ENCODE assay signal across 17 cellular contexts in the genomic region with DNA sequence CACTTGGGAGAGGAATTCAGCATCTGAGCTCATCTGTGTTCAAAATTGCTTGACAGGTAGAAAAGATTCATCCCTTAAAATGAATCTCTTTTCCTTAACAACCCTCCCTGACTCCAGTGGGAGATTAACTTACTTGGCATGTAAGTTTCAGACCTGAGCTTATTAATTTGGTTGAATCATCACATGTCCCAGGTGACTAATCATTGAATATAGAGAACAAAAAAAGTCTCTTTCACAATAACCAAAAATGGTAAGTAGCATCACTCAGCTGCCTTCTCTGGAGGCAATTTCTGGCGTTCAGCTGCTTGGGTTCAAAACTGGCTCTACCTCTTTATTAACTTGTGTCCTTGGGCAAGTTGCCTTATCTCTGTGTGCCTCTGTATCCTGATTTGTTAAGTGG. TPM values are rescaled to one million over a fixed set of nuclear protein-coding genes. Genes with fewer than 3 reads are reported as not detected.
A peak's percentile ranks its signal among the peaks of the same experiment; 100 is the strongest.
DNase-seq lines count a peak whose midpoint lies in the region; ATAC-seq and TF ChIP-seq lines count a peak whose summit lies in the region.
"Had no signal": no experiment of that assay in that cellular context is flagged by ENCODE, and none has a peak within 500 bp of the region (broad histone marks: within the 10 kb centered on the region; RNA-seq: fewer than 3 reads in every experiment).

No MANE protein-coding gene starts in this region.

- peaks cover 83% of the 10 kb centered on the region for H3K27me3 ChIP-seq in HUES64 (ENCODE audit: insufficient read depth, low read length)

- no peak for ATAC-seq in HG02981 (IDR thresholded peaks at IDR 0.05; ENCODE audit: unreplicated experiment)

- CTCF ChIA-PET in Calu3 (lab: Charles Lee) = interaction anchor here (1.1 to 1.4 kb wide), 3 partner anchors 12 to 25 kb away, joined by 3 to 9 read pairs (median 7); no protein-coding TSS in a partner anchor

- WGBS in HUES64 = 95% methylated on average over 1 of the region's 1 CpG

- peaks cover 31% of the 10 kb centered on the region for H3K4me1 Mint-ChIP-seq in Calu3 (ENCODE audit: low read depth, unreplicated experiment)

- H3K4me3 Mint-ChIP-seq in Calu3 (ENCODE audit: low read depth, unreplicated experiment) = peak overlapping the region; percentile 79
- H3K4me3 Mint-ChIP-seq: stimulated activated naive CD8-positive, alpha-beta T cell treated with anti-CD3 and anti-CD28 coated beads, Interleukin-15, Interleukin-2, amounts not matched to agents 100 ng/mL and 50 ng/mL, for 24 hours had no signal

- no peak for TF ChIP-seq CTCF in Calu3 (IDR thresholded peaks at IDR 0.05; ENCODE audit: unreplicated experiment)

- no TSS peak for BruUV-seq in Calu3 (replicated peaks; lab: Mats Ljungman, UMichigan)

- H3K27ac Mint-ChIP-seq in Calu3 (ENCODE audit: unreplicated experiment) = peak overlapping the region; percentile 74
- H3K27ac Mint-ChIP-seq: stimulated activated naive CD8-positive, alpha-beta T cell treated with anti-CD3 and anti-CD28 coated beads, Interleukin-15, Interleukin-2, amounts not matched to agents 100 ng/mL and 50 ng/mL, for 24 hours had no signal

- no peak overlapping the region for H3K27ac ChIP-seq in HUES64 (ENCODE audit: low read depth, low read length)
- peak overlapping the region; percentile 28 for H3K27ac ChIP-seq in caudate nucleus (ENCODE audit: low read depth, low read length)
- H3K27ac ChIP-seq: dorsolateral prefrontal cortex, HL-60 had no signal

- H3K36me3 Mint-ChIP-seq in Calu3 (ENCODE audit: insufficient read depth, unreplicated experiment) = peaks cover 67% of the 10 kb centered on the region

- peaks cover 46% of the 10 kb centered on the region for H3K4me1 ChIP-seq in HUES64 (ENCODE audit: insufficient read depth, low read length)

- H3K9ac ChIP-seq in HUES64 (ENCODE audit: low read depth, low read length) = no peak overlapping the region
- H3K9ac ChIP-seq: SK-N-SH had no signal

- H3K27me3 Mint-ChIP-seq in Calu3 (ENCODE audit: unreplicated experiment) = no peaks in the 10 kb centered on the region

- DNase-seq in Calu3 (no peak), caudate nucleus (lab: John Stamatoyannopoulos, UW) (peak in 4 of 61 donors; percentile 17 to 67 (median 56)), lung microvascular endothelial cell (ENCODE audit: low read depth in 2 of 2) (peak; percentile 7 to 31), CD1c-positive myeloid dendritic cell (ENCODE audit: extremely low spot score) (no peak), NCI-H1930 (lab: John Stamatoyannopoulos, UW) (no peak)
- DNase-seq in stimulated activated CD4-positive, alpha-beta T cell treated with anti-CD3 and anti-CD28 coated beads, Interleukin-1b, Interleukin-23, amount 100 ng/mL, for 48 hours = no peak
- DNase-seq: activated CD8-positive, alpha-beta memory T cell treated with anti-CD3 and anti-CD28 coated beads for 24 hours; dorsolateral prefrontal cortex; NCI-H2107; SK-N-SH had no signal

- intact Hi-C loops in Calu3 (cut with micrococcal nuclease; ENCODE audit: unreplicated experiment) = no loop called here

- no peaks in the 10 kb centered on the region for H3K9me3 ChIP-seq in HUES64 (ENCODE audit: insufficient read depth, low read depth, low read length)
- H3K9me3 ChIP-seq: SK-N-SH had no signal

- H3K36me3 ChIP-seq in HUES64 (ENCODE audit: insufficient read depth, low read length) = peaks cover 35% of the 10 kb centered on the region

- peak overlapping the region; percentile 70; the same call in 1 of the 2 replicates for H3K4me3 ChIP-seq in HUES64 (ENCODE audit: low read length)
- H3K4me3 ChIP-seq: dorsolateral prefrontal cortex had no signal

- H3K9me3 Mint-ChIP-seq in Calu3 (ENCODE audit: low read depth, unreplicated experiment) = no peaks in the 10 kb centered on the region
- H3K9me3 Mint-ChIP-seq: stimulated activated naive CD8-positive, alpha-beta T cell treated with anti-CD3 and anti-CD28 coated beads, Interleukin-15, Interleukin-2, amounts not matched to agents 100 ng/mL and 50 ng/mL, for 24 hours had no signal

RNA-seq across cellular contexts. Expression of gene C6orf141, which starts 2.9 kb away (rescaled TPM):
- 60.9 and 74.2 TPM in 2 replicates for total RNA-seq in Calu3 (2022)
- 11.1 TPM for polyA plus RNA-seq in HUES64 (2013, experiment 1 of 2)
- polyA plus RNA-seq in HUES64 (2013, experiment 2 of 2) = 9.1 TPM
- 21.6 and 61.3 TPM in 2 replicates for total RNA-seq in lung microvascular endothelial cell
- total RNA-seq: osteoblast had no signal
- polyA plus RNA-seq: SK-N-SH had no signal

RNA-seq across cellular contexts. Expression of gene GLYATL3, which starts 53.6 kb away (rescaled TPM):
- total RNA-seq in Calu3 (2022) = not detected in 2 replicates
- not detected for polyA plus RNA-seq in HUES64 (2013, experiment 1 of 2)
- polyA plus RNA-seq in HUES64 (2013, experiment 2 of 2) = not detected
- total RNA-seq in lung microvascular endothelial cell = not detected in 2 replicates
- total RNA-seq: dorsolateral prefrontal cortex, frontal cortex, mononuclear cell, osteoblast had no signal
- polyA plus RNA-seq: SK-N-SH had no signal

Comparison
In these comparisons a context has a peak if more than half of its experiments do, and no peak if none do; other contexts are left out.
1. DNase-seq: peak in lung microvascular endothelial cell (2 of 2); none in Calu3 (single experiment), stimulated activated CD4-positive, alpha-beta T cell treated with anti-CD3 and anti-CD28 coated beads, Interleukin-1b, Interleukin-23, amount 100 ng/mL, for 48 hours (single experiment), CD1c-positive myeloid dendritic cell (single experiment) and NCI-H1930 (0 of 2).